8 cellular contexts compared by ENCODE assay signal in genomic region chr15:38129531-38130199, GRCh38.
DNase-seq lines count a peak whose midpoint lies in the region; FAIRE-seq and TF ChIP-seq lines count a peak whose summit lies in the region.

No MANE protein-coding gene starts in this region.

- no peaks in the 10 kb centered on the region for H3K79me1 ChIP-seq in mesenchymal stem cell (replicated peaks; ENCODE audit: low read length, poor library complexity, severe bottlenecking)

- H3K4ac ChIP-seq in mesenchymal stem cell (ENCODE audit: low read depth in 1 of 2, low read length in 2 of 2): peak overlapping the region in 1 of 2 experiments; percentile 50

- H4K91ac ChIP-seq in mesenchymal stem cell (ENCODE audit: low read length): peak overlapping the region; percentile 43

- H3K23ac ChIP-seq in mesenchymal stem cell (ENCODE audit: low read length in 2 of 2): no peak overlapping the region

- peak overlapping the region; percentile 96 for H3K27ac Mint-ChIP-seq in dendritic cell treated with granulocyte-macrophage colony-stimulating factor and Interleukin-4, amounts not matched to agents 40 ng/mL and 50 ng/mL, for 4 days

- H3K36me3 Mint-ChIP-seq in dendritic cell treated with granulocyte-macrophage colony-stimulating factor and Interleukin-4, amounts not matched to agents 40 ng/mL and 50 ng/mL, for 4 days (ENCODE audit: low read depth): no peaks in the 10 kb centered on the region

- no peak overlapping the region for H3K4me2 ChIP-seq in mesenchymal stem cell (ENCODE audit: low read length, poor library complexity, severe bottlenecking)

- H2BK5ac ChIP-seq in mesenchymal stem cell (ENCODE audit: low read depth, low read length, poor library complexity, severe bottlenecking): no peak overlapping the region

- no peaks in the 10 kb centered on the region for H3K36me3 ChIP-seq in mesenchymal stem cell (ENCODE audit: control insufficient read depth in 1 of 2, insufficient read depth in 2 of 2, low read depth in 1 of 2, low read length in 2 of 2)
- H3K36me3 ChIP-seq in tibial artery: no peaks in the 10 kb centered on the region

- peaks cover 70% of the 10 kb centered on the region for H3K4me1 Mint-ChIP-seq in dendritic cell treated with granulocyte-macrophage colony-stimulating factor and Interleukin-4, amounts not matched to agents 40 ng/mL and 50 ng/mL, for 4 days (ENCODE audit: low read depth)

- intact Hi-C loops in dendritic cell treated with granulocyte-macrophage colony-stimulating factor and Interleukin-4, amounts not matched to agents 40 ng/mL and 50 ng/mL, for 4 days (cut with micrococcal nuclease): loop anchor here (1.0 to 5.0 kb wide), 5 partner anchors 42 to 123 kb away; partner anchors contain the start of gene SPRED1
- intact Hi-C loops in tibial artery (cut with DNase I; ENCODE audit: low total_unique reads): no loop called here

- peak overlapping the region in 1 of 2 experiments; percentile 74 for H3K18ac ChIP-seq in mesenchymal stem cell (ENCODE audit: low read depth in 1 of 2, low read length in 2 of 2)

- H3K9ac ChIP-seq in mesenchymal stem cell (ENCODE audit: low read length): peak overlapping the region; percentile 92

- H3K27me3 Mint-ChIP-seq in dendritic cell treated with granulocyte-macrophage colony-stimulating factor and Interleukin-4, amounts not matched to agents 40 ng/mL and 50 ng/mL, for 4 days: peaks cover 4% of the 10 kb centered on the region

- no peak overlapping the region for H3K27ac ChIP-seq in mesenchymal stem cell (ENCODE audit: low read length, poor library complexity, severe bottlenecking)
- peak overlapping the region; percentile 54 to 57 for H3K27ac ChIP-seq in tibial artery

- no peak overlapping the region for H3K14ac ChIP-seq in mesenchymal stem cell (ENCODE audit: low read length in 2 of 2)

- no peak overlapping the region for H2BK120ac ChIP-seq in mesenchymal stem cell (ENCODE audit: low read depth, low read length)

- H3K4me3 ChIP-seq in NB4 (ENCODE audit: low read depth, low read length): no peak overlapping the region
- peak overlapping the region in 1 of 2 experiments; percentile 74 for H3K4me3 ChIP-seq in mesenchymal stem cell (ENCODE audit: insufficient read depth in 1 of 2, low read depth in 1 of 2, low read length in 2 of 2)
- peak overlapping the region; percentile 24 to 29 for H3K4me3 ChIP-seq in tibial artery

- H3K27me3 ChIP-seq in mesenchymal stem cell (ENCODE audit: control insufficient read depth in 1 of 2, insufficient read depth in 1 of 2, low read length in 2 of 2) (no peaks in the 10 kb centered on the region), tibial artery (no peaks in the 10 kb centered on the region)

- H2BK12ac ChIP-seq in mesenchymal stem cell (ENCODE audit: low read length in 2 of 2): peak overlapping the region in 1 of 2 experiments; percentile 37

- TF ChIP-seq CTCF in NB4 (IDR thresholded peaks at IDR 0.05; ENCODE audit: low read depth, low read length) (no peak), tibial artery (IDR thresholded peaks at IDR 0.05) (no peak)

- 27% methylated on average over 8 of the region's 12 CpGs for WGBS in mesenchymal stem cell

- peaks cover 4% of the 10 kb centered on the region for H3K4me1 ChIP-seq in mesenchymal stem cell (ENCODE audit: control insufficient read depth, insufficient read depth, low read depth, low read length)
- peaks cover 0 to 27% (median 9%) of the 10 kb centered on the region in 4 donors for H3K4me1 ChIP-seq in tibial artery

- TF ChIP-seq POLR2A in GM12891 (IDR thresholded peaks at IDR 0.05; ENCODE audit: low read depth, low read length) (no peak), NB4 (IDR thresholded peaks at IDR 0.05; ENCODE audit: extremely low read depth, insufficient read length) (no peak)

- peak; percentile 62 for FAIRE-seq in GM12891 (lab: Jason Lieb, UNC)

- peaks cover 3% of the 10 kb centered on the region for H3K9me3 Mint-ChIP-seq in dendritic cell treated with granulocyte-macrophage colony-stimulating factor and Interleukin-4, amounts not matched to agents 40 ng/mL and 50 ng/mL, for 4 days

- H2AFZ ChIP-seq in mesenchymal stem cell (ENCODE audit: low read depth, low read length): no peak overlapping the region

- H4K8ac ChIP-seq in mesenchymal stem cell (ENCODE audit: low read length): no peak overlapping the region

- H3K4me3 Mint-ChIP-seq in dendritic cell treated with granulocyte-macrophage colony-stimulating factor and Interleukin-4, amounts not matched to agents 40 ng/mL and 50 ng/mL, for 4 days: peak overlapping the region; percentile 55

- H2BK15ac ChIP-seq in mesenchymal stem cell (ENCODE audit: low read depth, poor library complexity, severe bottlenecking): no peak overlapping the region

- no peak overlapping the region for H2AK5ac ChIP-seq in mesenchymal stem cell (ENCODE audit: low read length, severe bottlenecking)

- H3K9me3 ChIP-seq in mesenchymal stem cell (ENCODE audit: control insufficient read depth, low read length) (no peaks in the 10 kb centered on the region), tibial artery (no peaks in the 10 kb centered on the region)

- DNase-seq in GM12891 (ENCODE audit: insufficient read length, low spot score) (no peak), GOT3 (lab: John Stamatoyannopoulos, UW) (peak; percentile 83), NB4 (ENCODE audit: low read depth) (peak; percentile 76), mesenchymal stem cell (peak; percentile 95), tibial artery (peak; percentile 85 to 89), D341Med (ENCODE audit: low spot score) (no peak), NCI-H748 (lab: John Stamatoyannopoulos, UW; ENCODE audit: unreplicated experiment) (no peak)

TF ChIP-seq in GM12891, 5 proteins besides CTCF, POLR2A, EP300 and RAD21:
- TF ChIP-seq POU2F2 (IDR thresholded peaks at IDR 0.05; ENCODE audit: low read depth, low read length): no peak
- no peak for TF ChIP-seq TAF1 (IDR thresholded peaks at IDR 0.05; ENCODE audit: low read depth, low read length)
- no peak for TF ChIP-seq SPI1 (IDR thresholded peaks at IDR 0.05; ENCODE audit: low read depth, low read length)
- TF ChIP-seq PAX5 (IDR thresholded peaks at IDR 0.05; ENCODE audit: insufficient read depth, low read length, severe bottlenecking): no peak
- TF ChIP-seq POLR2AphosphoS5 (IDR thresholded peaks at IDR 0.05; ENCODE audit: low read depth, low read length): no peak

Comparison
In these comparisons a context has a peak if more than half of its experiments do, and no peak if none do; other contexts are left out.
1. DNase-seq: peak in GOT3 (single experiment), NB4 (single experiment), mesenchymal stem cell (single experiment) and tibial artery (2 of 2); none in GM12891 (single experiment), D341Med (single experiment) and NCI-H748 (single experiment).